25 cellular contexts compared by ENCODE assay signal in genomic region chr1:94858276-94858675, GRCh38. TPM values are rescaled to one million over a fixed set of nuclear protein-coding genes. Genes with fewer than 3 reads are reported as not detected.
A peak's percentile ranks its signal among the peaks of the same experiment; 100 is the strongest.
DNase-seq lines count a peak whose midpoint lies in the region; ATAC-seq, FAIRE-seq and TF ChIP-seq lines count a peak whose summit lies in the region.
"Had no signal": no experiment of that assay in that cellular context is flagged by ENCODE, and none has a peak within 500 bp of the region (broad histone marks: within the 10 kb centered on the region; RNA-seq: fewer than 3 reads in every experiment).

No MANE protein-coding gene starts in this region.

- H3K4me1 ChIP-seq in PC-9 (replicated peaks; ENCODE audit: insufficient read depth) = peaks cover 73% of the 10 kb centered on the region
- peaks cover 3 to 55% (median 24%) of the 10 kb centered on the region in 4 donors for H3K4me1 ChIP-seq in tibial nerve

- H3K27me3 Mint-ChIP-seq in nephron progenitor cell (ENCODE audit: low read depth, poor library complexity) = no peaks in the 10 kb centered on the region
- H3K27me3 Mint-ChIP-seq: brain had no signal

- 90 to 97% methylated on average over 2 of the region's 2 CpGs for WGBS in tibial nerve, 2 donors

- H3K4me3 ChIP-seq in PC-9 (no peak overlapping the region), tibial nerve (no peak overlapping the region)
- H3K4me3 ChIP-seq: pancreas, Peyer's patch, stomach, uterus had no signal

- H3K9me3 Mint-ChIP-seq in nephron progenitor cell = no peaks in the 10 kb centered on the region
- H3K9me3 Mint-ChIP-seq: CD8-positive, alpha-beta T cell had no signal

- DNase-seq in H54 (ENCODE audit: insufficient read length, low spot score) (peak; percentile 22), PC-9 (peak; percentile 17 to 56), fibroblast of gingiva (ENCODE audit: low read depth) (peak; percentile 30), nephron progenitor cell (no peak), tibial nerve (ENCODE audit: low spot score in 2 of 2) (no peak), SKM-1 treated with dmso at 0.1 percent for 144 hours (lab: John Stamatoyannopoulos, UW; ENCODE audit: unreplicated experiment) (no peak), UCSD-AML1 (lab: John Stamatoyannopoulos, UW; ENCODE audit: unreplicated experiment) (no peak)
- DNase-seq: activated naive CD4-positive, alpha-beta T cell treated with Interleukin-2 at 50 U/mL for 16 hours; CD8-positive, alpha-beta T cell; dermis blood vessel endothelial cell; DND-41; HCEC 1CT; naive thymus-derived CD4-positive, alpha-beta T cell; NCI-H82; pancreas; Peyer's patch; stimulated activated CD4-positive, alpha-beta T cell treated with anti-CD3 and anti-CD28 coated beads, Interleukin-2, amount 100 ng/mL, for 24 hours; stomach; uterus had no signal

- H3K27me3 ChIP-seq in PC-9 (ENCODE audit: insufficient read depth, low read depth) = no peaks in the 10 kb centered on the region
- no peaks in the 10 kb centered on the region for H3K27me3 ChIP-seq in tibial nerve
- H3K27me3 ChIP-seq: pancreas, Peyer's patch, stomach, uterus had no signal

- no peak for TF ChIP-seq EP300 in tibial nerve (IDR thresholded peaks at IDR 0.05)

- intact Hi-C loops in PC-9 (cut with micrococcal nuclease; ENCODE audit: unreplicated experiment) = no loop called here

- H3K4me2 ChIP-seq in PC-9 = no peak overlapping the region
- H3K4me2 ChIP-seq: KMS-11 had no signal

- no peak for TF ChIP-seq POLR2A in H54 (IDR thresholded peaks at IDR 0.05; ENCODE audit: low read depth, low read length)
- no peak for TF ChIP-seq POLR2A in tibial nerve (IDR thresholded peaks at IDR 0.05)

- H3K4me3 Mint-ChIP-seq in nephron progenitor cell = no peak overlapping the region
- H3K4me3 Mint-ChIP-seq: brain; CD8-positive, alpha-beta T cell; naive thymus-derived CD4-positive, alpha-beta T cell had no signal

- H3F3A ChIP-seq in PC-9 (ENCODE audit: insufficient read depth, low read depth) = peaks cover 53% of the 10 kb centered on the region

- H4K20me1 ChIP-seq in PC-9 (ENCODE audit: insufficient read depth) = no peaks in the 10 kb centered on the region

- FAIRE-seq in H54 (lab: Jason Lieb, UNC) = peak; percentile 27
- FAIRE-seq: GM18507, pancreas, TTC549 had no signal

- H2AFZ ChIP-seq in PC-9 = no peak overlapping the region

- H3K79me2 ChIP-seq in PC-9 (ENCODE audit: low read depth) = 0 out of 2 replicates have a peak, but pooled peaks cover 4% of the 10 kb centered on the region

- H3K27ac Mint-ChIP-seq in nephron progenitor cell = peak overlapping the region; percentile 27
- H3K27ac Mint-ChIP-seq: CD8-positive, alpha-beta T cell; naive thymus-derived CD4-positive, alpha-beta T cell had no signal

- no peaks in the 10 kb centered on the region for H3K36me3 Mint-ChIP-seq in nephron progenitor cell (ENCODE audit: low read depth)
- H3K36me3 Mint-ChIP-seq: brain; CD8-positive, alpha-beta T cell; naive thymus-derived CD4-positive, alpha-beta T cell had no signal

- CTCF ChIA-PET in PC-9 (lab: Charles Lee) = interaction anchor here (0.7 kb wide), 1 partner anchor 186 kb away, joined by 11 read pairs; no protein-coding TSS in a partner anchor

- POLR2A ChIA-PET in PC-9 (lab: Charles Lee; ENCODE audit: unreplicated experiment) = interaction anchor here (0.6 kb wide), 1 partner anchor 259 kb away, joined by 4 read pairs; no protein-coding TSS in a partner anchor

- H3K9me3 ChIP-seq in PC-9 (ENCODE audit: insufficient read depth, low read depth) = no peaks in the 10 kb centered on the region
- H3K9me3 ChIP-seq in tibial nerve = no peaks in the 10 kb centered on the region
- H3K9me3 ChIP-seq: pancreas, Peyer's patch, stomach, uterus had no signal

- TF ChIP-seq CTCF in PC-9 (conservative IDR thresholded peaks at IDR 0.05) (no peak), nephron progenitor cell (IDR thresholded peaks at IDR 0.05) (no peak), tibial nerve (IDR thresholded peaks at IDR 0.05) (no peak)

- H3K27ac ChIP-seq in PC-9 = no peak overlapping the region
- H3K27ac ChIP-seq in tibial nerve = no peak overlapping the region
- H3K27ac ChIP-seq: epithelial cell of prostate, KMS-11, pancreas, Peyer's patch had no signal

- ATAC-seq in HG02623 (IDR thresholded peaks at IDR 0.05; ENCODE audit: unreplicated experiment) = no peak
- ATAC-seq: CD8-positive, alpha-beta T cell; naive thymus-derived CD4-positive, alpha-beta T cell; pancreas had no signal

- H3K36me3 ChIP-seq in PC-9 (ENCODE audit: low read depth) = peaks cover 9% of the 10 kb centered on the region; the same call in 1 of the 2 replicates
- no peaks in the 10 kb centered on the region for H3K36me3 ChIP-seq in tibial nerve
- H3K36me3 ChIP-seq: pancreas, Peyer's patch, uterus had no signal

- BruUV-seq in PC-9 (replicated peaks; lab: Mats Ljungman, UMichigan) = no TSS peak

- 0 out of 2 replicates have a peak, but pooled peaks cover 4% of the 10 kb centered on the region for H3K9me2 ChIP-seq in PC-9 (ENCODE audit: insufficient read depth)

- H3K4me1 Mint-ChIP-seq in nephron progenitor cell = peaks cover 34% of the 10 kb centered on the region
- H3K4me1 Mint-ChIP-seq: naive thymus-derived CD4-positive, alpha-beta T cell had no signal

RNA-seq across cellular contexts. Expression of gene SLC44A3, which starts 38.1 kb away (rescaled TPM):
- total RNA-seq in PC-9 (2021) (11.0 and 17.5 TPM in 2 replicates), tibial nerve (1 to 10 TPM; 1.6 to 8.1 (median 5.3) TPM)
- total RNA-seq: CD8-positive, alpha-beta T cell had no signal

Comparison
In these comparisons a context has a peak if more than half of its experiments do, and no peak if none do; other contexts are left out.
1. DNase-seq: peak in H54 (single experiment), PC-9 (2 of 2) and fibroblast of gingiva (single experiment); none in nephron progenitor cell (single experiment), tibial nerve (0 of 2), SKM-1 treated with dmso at 0.1 percent for 144 hours (single experiment) and UCSD-AML1 (single experiment).